In the genomic region with DNA sequence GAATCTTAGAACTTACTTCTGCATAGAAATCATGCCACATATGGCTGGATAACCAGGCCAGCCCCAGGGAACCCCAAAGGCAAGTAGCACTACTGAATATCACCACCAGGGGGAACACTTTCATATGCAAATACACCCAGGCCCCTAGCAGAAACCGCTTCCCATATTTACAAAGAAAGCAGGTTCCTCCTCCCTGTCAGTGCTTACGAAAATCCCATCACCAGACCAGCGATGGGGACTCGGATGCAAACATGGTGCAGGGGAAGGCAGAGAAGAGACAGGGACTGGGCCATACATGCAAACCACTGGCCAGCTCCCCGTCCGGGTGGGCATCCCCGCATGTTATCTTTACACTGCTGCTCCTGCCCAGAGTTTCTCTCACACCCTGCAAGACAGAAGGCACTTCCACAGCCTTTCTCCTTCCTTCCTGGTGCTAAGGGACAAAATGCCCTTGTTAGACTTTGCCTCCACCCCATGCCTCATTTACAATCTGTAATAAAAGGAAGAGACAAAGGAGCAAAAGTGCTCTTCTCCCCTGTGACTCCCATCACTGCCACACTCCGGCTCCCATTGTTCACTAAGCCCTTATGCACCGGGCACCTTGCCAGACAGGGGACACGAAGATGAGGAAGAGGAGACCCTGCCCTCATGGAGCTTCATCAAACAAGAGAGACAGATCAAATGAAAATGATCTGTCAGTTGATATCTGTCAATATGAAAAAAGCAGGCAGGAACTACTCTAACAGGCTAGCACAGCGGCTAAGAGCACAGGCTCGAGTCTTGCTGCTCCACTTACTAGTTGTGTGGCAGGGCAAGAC, we compare ENCODE assay signal across 2 cellular contexts.
A peak's percentile ranks its signal among the peaks of the same experiment; 100 is the strongest.
TF ChIP-seq lines count a peak whose summit lies in the region.

No MANE protein-coding gene starts in this region.

TF ChIP-seq in IMR-90, 13 proteins besides CTCF, POLR2A, EP300 and RAD21:
- no peak for TF ChIP-seq NFE2L2 (IDR thresholded peaks at IDR 0.05; ENCODE audit: low read depth, low read length)
- TF ChIP-seq CEBPB (IDR thresholded peaks at IDR 0.05; ENCODE audit: low read depth, low read length), result no peak
- no peak for TF ChIP-seq RFX5 (IDR thresholded peaks at IDR 0.05; ENCODE audit: low read depth, low read length)
- peak; percentile 71 for TF ChIP-seq SMC3 (IDR thresholded peaks at IDR 0.05; ENCODE audit: low read depth, low read length)
- TF ChIP-seq, protein P1, sequence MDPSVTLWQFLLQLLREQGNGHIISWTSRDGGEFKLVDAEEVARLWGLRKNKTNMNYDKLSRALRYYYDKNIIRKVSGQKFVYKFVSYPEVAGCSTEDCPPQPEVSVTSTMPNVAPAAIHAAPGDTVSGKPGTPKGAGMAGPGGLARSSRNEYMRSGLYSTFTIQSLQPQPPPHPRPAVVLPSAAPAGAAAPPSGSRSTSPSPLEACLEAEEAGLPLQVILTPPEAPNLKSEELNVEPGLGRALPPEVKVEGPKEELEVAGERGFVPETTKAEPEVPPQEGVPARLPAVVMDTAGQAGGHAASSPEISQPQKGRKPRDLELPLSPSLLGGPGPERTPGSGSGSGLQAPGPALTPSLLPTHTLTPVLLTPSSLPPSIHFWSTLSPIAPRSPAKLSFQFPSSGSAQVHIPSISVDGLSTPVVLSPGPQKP (IDR thresholded peaks at IDR 0.05; ENCODE audit: borderline replicate concordance, low read depth, low read length), result no peak
- TF ChIP-seq MXI1 (IDR thresholded peaks at IDR 0.05; ENCODE audit: borderline replicate concordance, low read depth, low read length), result no peak

TF ChIP-seq in neural cell, 6 proteins besides CTCF, POLR2A, EP300 and RAD21:
- TF ChIP-seq EZH2 (IDR thresholded peaks at IDR 0.05; ENCODE audit: borderline replicate concordance, insufficient read depth, low read length, poor library complexity, severe bottlenecking) (no peak), SMC3 (conservative IDR thresholded peaks at IDR 0.05; ENCODE audit: poor library complexity) (peak; percentile 58)
